In genomic region chr14:70714055-70714550, GRCh38 we compare ENCODE assay signal across 9 cellular contexts.
DNase-seq lines count a peak whose midpoint lies in the region; ATAC-seq, FAIRE-seq and TF ChIP-seq lines count a peak whose summit lies in the region.
"Had no signal": no experiment of that assay in that cellular context is flagged by ENCODE, and none has a peak within 500 bp of the region (broad histone marks: within the 10 kb centered on the region; RNA-seq: fewer than 3 reads in every experiment).

No MANE protein-coding gene starts in this region.

- 0 out of 5 replicates have a peak, but pooled peaks cover 0 to 4% of the 10 kb centered on the region in 2 experiments for H3K9me3 Mint-ChIP-seq in H9

- ATAC-seq in pancreas: peak in 3 of 4 donors; percentile 49 to 72 (median 57)
- ATAC-seq in GM18861 (IDR thresholded peaks at IDR 0.05; ENCODE audit: unreplicated experiment): no peak
- no peak for ATAC-seq in GM19455 (IDR thresholded peaks at IDR 0.05; ENCODE audit: unreplicated experiment)

- peak; percentile 84 for TF ChIP-seq CTCF in C4-2B (conservative IDR thresholded peaks at IDR 0.05)
- peak; percentile 83 for TF ChIP-seq CTCF in H9 (conservative IDR thresholded peaks at IDR 0.05)
- TF ChIP-seq CTCF in fibroblast of lung (conservative IDR thresholded peaks at IDR 0.05 in 1 of 2, IDR thresholded peaks at IDR 0.05 in 1 of 2; ENCODE audit: low read depth in 1 of 2, low read length in 2 of 2): peak; percentile 56 to 59
- peak in 3 of 4 donors; percentile 54 to 55 (median 54) for TF ChIP-seq CTCF in pancreas (IDR thresholded peaks at IDR 0.05)

- H3K9me3 ChIP-seq in H9 (ENCODE audit: control insufficient read depth, low read depth, low read length): no peaks in the 10 kb centered on the region
- no peaks in the 10 kb centered on the region for H3K9me3 ChIP-seq in fibroblast of lung (ENCODE audit: control insufficient read depth, insufficient read depth, low read depth, low read length)
- no peaks in the 10 kb centered on the region for H3K9me3 ChIP-seq in pancreas

- no peak overlapping the region for H2BK15ac ChIP-seq in H9 (ENCODE audit: low read depth, low read length)

- no peak overlapping the region for H3K4me3 Mint-ChIP-seq in H9

- H2AK5ac ChIP-seq in H9 (ENCODE audit: insufficient read length, low read length): no peak overlapping the region

- H2BK12ac ChIP-seq in H9 (ENCODE audit: insufficient read length, low read depth, low read length): no peak overlapping the region

- no peak overlapping the region for H3K4ac ChIP-seq in H9 (ENCODE audit: low read depth, low read length)

- H4K8ac ChIP-seq in H9 (replicated peaks; ENCODE audit: insufficient read length, low read depth, low read length): no peak overlapping the region

- intact Hi-C loops in pancreas (cut with DNase I): loop anchor here in 2 of 3 donors (10.0 kb wide), 2 partner anchors 79 to 89 kb away; no protein-coding TSS in a partner anchor

- H2AFZ ChIP-seq in H9 (ENCODE audit: low read length): no peak overlapping the region
- H2AFZ ChIP-seq in fibroblast of lung (ENCODE audit: low read length): no peak overlapping the region

- H2BK5ac ChIP-seq in H9 (ENCODE audit: insufficient read length, low read length): no peak overlapping the region

- no peak overlapping the region for H4K91ac ChIP-seq in H9 (ENCODE audit: insufficient read length, low read depth, low read length)

- peaks cover 46 to 47% of the 10 kb centered on the region in 2 experiments for H3K4me1 Mint-ChIP-seq in H9

- WGBS in H9 (ENCODE audit: extremely low coverage, insufficient read length, low lambda C conversion rate): 100% methylated on average over 1 of the region's 8 CpGs
- WGBS in pancreas, 2 donors: 11 to 16% methylated on average over 8 of the region's 8 CpGs

- H3K27ac ChIP-seq in C4-2B (no peak overlapping the region), H9 (ENCODE audit: insufficient read length, low read depth, low read length) (no peak overlapping the region), fibroblast of lung (ENCODE audit: insufficient read depth, low read length) (no peak overlapping the region), pancreas (no peak overlapping the region)

- H3K36me3 ChIP-seq in fibroblast of lung (ENCODE audit: control insufficient read depth, insufficient read depth, low read length) (no peaks in the 10 kb centered on the region), pancreas (no peaks in the 10 kb centered on the region)

- H3K23ac ChIP-seq in H9 (ENCODE audit: insufficient read length, low read depth, low read length): no peak overlapping the region

- H3K27me3 Mint-ChIP-seq in H9 (ENCODE audit: low read depth): no peaks in the 10 kb centered on the region; the same call in 1 of the 2 replicates

- H4K5ac ChIP-seq in H9 (ENCODE audit: insufficient read length, low read depth, low read length): no peak overlapping the region

- no peak overlapping the region for H3K18ac ChIP-seq in H9 (ENCODE audit: insufficient read length, low read depth, low read length)

- H3K9ac ChIP-seq in H9 (ENCODE audit: extremely low read depth, insufficient read length, low read length) (no peak overlapping the region), fibroblast of lung (ENCODE audit: insufficient read depth, low read length) (no peak overlapping the region)

- no peak overlapping the region for H2BK20ac ChIP-seq in H9 (ENCODE audit: low read depth, low read length, poor library complexity, severe bottlenecking)

- H3K4me2 ChIP-seq in H9 (ENCODE audit: insufficient read depth, insufficient read length, low read length) (no peak overlapping the region), fibroblast of lung (ENCODE audit: extremely low read depth, insufficient read depth, low read length) (no peak overlapping the region)

- H3K23me2 ChIP-seq in H9 (ENCODE audit: insufficient read length, low read depth, low read length, poor library complexity, severe bottlenecking): no peaks in the 10 kb centered on the region

- H3T11ph ChIP-seq in H9 (ENCODE audit: low read length): no peak overlapping the region

- no peaks in the 10 kb centered on the region for H3K79me1 ChIP-seq in H9 (ENCODE audit: insufficient read depth, low read depth, low read length, poor library complexity, severe bottlenecking)

- H4K20me1 ChIP-seq in H9 (ENCODE audit: control insufficient read depth, insufficient read depth, insufficient read length) (no peaks in the 10 kb centered on the region), fibroblast of lung (ENCODE audit: control insufficient read depth, extremely low read depth, insufficient read depth, low read length) (no peaks in the 10 kb centered on the region)

- H3K56ac ChIP-seq in H9 (ENCODE audit: insufficient read length, low read depth, low read length): no peak overlapping the region

- H3K36me3 Mint-ChIP-seq in H9 (ENCODE audit: insufficient read depth in 1 of 3, low read depth in 3 of 3): peaks cover 0 to 5% (median 2%) of the 10 kb centered on the region in 3 experiments; a peak in 2 of 7 replicates

- H2BK120ac ChIP-seq in H9 (ENCODE audit: low read depth, low read length, poor library complexity, severe bottlenecking): no peak overlapping the region

- H3K4me1 ChIP-seq in H9 (ENCODE audit: insufficient read depth, low read length): peaks cover 9% of the 10 kb centered on the region; the same call in 1 of the 2 replicates
- no peaks in the 10 kb centered on the region for H3K4me1 ChIP-seq in fibroblast of lung (ENCODE audit: control insufficient read depth, extremely low read depth, insufficient read depth, low read length)
- H3K4me1 ChIP-seq in pancreas: peaks cover 0 to 14% (median 12%) of the 10 kb centered on the region in 3 donors

- H3K27ac Mint-ChIP-seq in H9: peak overlapping the region in 1 of 3 experiments; percentile 58; a peak in 2 of 7 replicates

- DNase-seq in H9 (no peak), NCI-H748 (lab: John Stamatoyannopoulos, UW; ENCODE audit: unreplicated experiment) (peak; percentile 58), fibroblast of lung (ENCODE audit: low read depth in 2 of 2) (peak; percentile 50 to 62), pancreas (peak in 2 of 6 donors; percentile 25 to 28)
- peak; percentile 61 for DNase-seq in activated CD8-positive, alpha-beta memory T cell treated with anti-CD3 and anti-CD28 coated beads, Interleukin-2, amount 50 U/mL, for 48 hours

- peak; percentile 53 for FAIRE-seq in pancreas (lab: Jason Lieb, UNC)

- H3K14ac ChIP-seq in H9 (ENCODE audit: insufficient read depth, low read length): no peak overlapping the region

- H3K79me2 ChIP-seq in H9 (ENCODE audit: insufficient read depth, low read length) (no peaks in the 10 kb centered on the region), fibroblast of lung (ENCODE audit: control insufficient read depth, insufficient read depth, low read length) (no peaks in the 10 kb centered on the region)

- H3K4me3 ChIP-seq in fibroblast of lung (replicated peaks in 1 of 4; ENCODE audit: control extremely low read depth in 1 of 4, insufficient read depth in 1 of 4, low read depth in 3 of 4, low read length in 4 of 4) (no peak overlapping the region), pancreas (no peak overlapping the region)
- H3K4me3 ChIP-seq: skin epidermis had no signal

- H3K27me3 ChIP-seq in H9 (ENCODE audit: insufficient read depth, low read length): no peaks in the 10 kb centered on the region
- H3K27me3 ChIP-seq in fibroblast of lung (ENCODE audit: control insufficient read depth, insufficient read depth, low read length): peaks cover 9% of the 10 kb centered on the region
- no peaks in the 10 kb centered on the region for H3K27me3 ChIP-seq in pancreas

Comparison
In these comparisons a context has a peak if more than half of its experiments do, and no peak if none do; other contexts are left out.
1. ATAC-seq: peak in pancreas (3 of 4); none in GM18861 (single experiment) and GM19455 (single experiment).
2. Peak in every context shown above with its lines, with median percentiles within 50 percentile points of each other: CTCF ChIP-seq.